Comparison of ENCODE assay signal across 19 cellular contexts in genomic region chr2:53509827-53510785, GRCh38.
DNase-seq lines count a peak whose midpoint lies in the region; ATAC-seq lines count a peak whose summit lies in the region.
"Had no signal": no experiment of that assay in that cellular context is flagged by ENCODE, and none has a peak within 500 bp of the region (broad histone marks: within the 10 kb centered on the region; RNA-seq: fewer than 3 reads in every experiment).

No MANE protein-coding gene starts in this region.

- DNase-seq in DMS 273 (lab: John Stamatoyannopoulos, UW; ENCODE audit: unreplicated experiment) (peak; percentile 31), DMS 273 treated with DMSO at 0.1 percent for 48 hours (lab: John Stamatoyannopoulos, UW) (no peak), NCI-H2227 (lab: John Stamatoyannopoulos, UW; ENCODE audit: unreplicated experiment) (peak; percentile 75), GDM1 (lab: John Stamatoyannopoulos, UW) (no peak)
- no peak for DNase-seq in stimulated activated effector memory CD8-positive, alpha-beta T cell treated with anti-CD3 and anti-CD28 coated beads, Interleukin-12 subunit alpha, Interleukin-12 subunit beta, amount 100 ng/mL, for 72 hours (ENCODE audit: low spot score in 2 of 2)
- no peak for DNase-seq in activated CD4-positive, alpha-beta T cell treated with anti-CD3 and anti-CD28 coated beads for 48 hours
- DNase-seq: activated CD4-positive, alpha-beta T cell treated with anti-CD3 and anti-CD28 coated beads for 36 hours; activated CD8-positive, alpha-beta memory T cell treated with anti-CD3 and anti-CD28 coated beads, Interleukin-2, amount 50 U/mL, for 4 hours; activated effector memory CD4-positive, alpha-beta T cell treated with anti-CD3 and anti-CD28 coated beads, Interleukin-2, amount 50 U/mL, for 16 hours; head of caudate nucleus; natural killer cell; NCI-H1092; small intestine; stimulated activated CD8-positive, alpha-beta memory T cell treated with anti-CD3 and anti-CD28 coated beads, Interleukin-4, amount 100 ng/mL, for 48 hours had no signal

- no peaks in the 10 kb centered on the region for H3K9me3 ChIP-seq in endocrine pancreas (ENCODE audit: control insufficient read depth, low read length)
- H3K9me3 ChIP-seq: suprapubic skin had no signal

- H3K4me3 ChIP-seq in endocrine pancreas (ENCODE audit: control insufficient read depth, insufficient read depth, low read length), result peak overlapping the region; percentile 17
- H3K4me3 ChIP-seq: cardiac muscle cell, suprapubic skin had no signal

- H3K9me3 Mint-ChIP-seq in stimulated activated effector memory CD8-positive, alpha-beta T cell treated with anti-CD3 and anti-CD28 coated beads, Interleukin-12 subunit alpha, Interleukin-12 subunit beta, amount 100 ng/mL, for 72 hours, result no peaks in the 10 kb centered on the region

- no peaks in the 10 kb centered on the region for H3K4me1 ChIP-seq in endocrine pancreas (ENCODE audit: control insufficient read depth, insufficient read depth, low read length)
- H3K4me1 ChIP-seq: suprapubic skin had no signal

- no peak overlapping the region for H3K9ac ChIP-seq in endocrine pancreas (ENCODE audit: control insufficient read depth, insufficient read depth, low read length)

- no peaks in the 10 kb centered on the region for H3K36me3 ChIP-seq in endocrine pancreas (ENCODE audit: control insufficient read depth, insufficient read depth, low read length)
- H3K36me3 ChIP-seq: cardiac muscle cell, suprapubic skin had no signal

- no peak overlapping the region for H3K4me3 Mint-ChIP-seq in stimulated activated effector memory CD8-positive, alpha-beta T cell treated with anti-CD3 and anti-CD28 coated beads, Interleukin-12 subunit alpha, Interleukin-12 subunit beta, amount 100 ng/mL, for 72 hours
- H3K4me3 Mint-ChIP-seq: activated CD4-positive, alpha-beta T cell treated with anti-CD3 and anti-CD28 coated beads for 36 hours; B cell; natural killer cell had no signal

- no peaks in the 10 kb centered on the region for H3K4me1 Mint-ChIP-seq in stimulated activated effector memory CD8-positive, alpha-beta T cell treated with anti-CD3 and anti-CD28 coated beads, Interleukin-12 subunit alpha, Interleukin-12 subunit beta, amount 100 ng/mL, for 72 hours
- H3K4me1 Mint-ChIP-seq: activated CD4-positive, alpha-beta T cell treated with anti-CD3 and anti-CD28 coated beads for 36 hours; B cell; natural killer cell had no signal

- no peaks in the 10 kb centered on the region for H3K27me3 ChIP-seq in endocrine pancreas (ENCODE audit: control insufficient read depth, insufficient read depth, low read length)
- H3K27me3 ChIP-seq: cardiac muscle cell, suprapubic skin had no signal

- H3K36me3 Mint-ChIP-seq in stimulated activated effector memory CD8-positive, alpha-beta T cell treated with anti-CD3 and anti-CD28 coated beads, Interleukin-12 subunit alpha, Interleukin-12 subunit beta, amount 100 ng/mL, for 72 hours, result no peaks in the 10 kb centered on the region
- H3K36me3 Mint-ChIP-seq: natural killer cell had no signal

- peak; percentile 25 for ATAC-seq in stimulated activated effector memory CD8-positive, alpha-beta T cell treated with anti-CD3 and anti-CD28 coated beads, Interleukin-12 subunit alpha, Interleukin-12 subunit beta, amount 100 ng/mL, for 72 hours
- no peak for ATAC-seq in esophagus mucosa
- ATAC-seq: activated CD4-positive, alpha-beta T cell treated with anti-CD3 and anti-CD28 coated beads for 36 hours; natural killer cell had no signal

- no peak overlapping the region for H3K27ac Mint-ChIP-seq in stimulated activated effector memory CD8-positive, alpha-beta T cell treated with anti-CD3 and anti-CD28 coated beads, Interleukin-12 subunit alpha, Interleukin-12 subunit beta, amount 100 ng/mL, for 72 hours
- H3K27ac Mint-ChIP-seq: activated CD4-positive, alpha-beta T cell treated with anti-CD3 and anti-CD28 coated beads for 36 hours; B cell; natural killer cell had no signal

Comparison
In these comparisons a context has a peak if more than half of its experiments do, and no peak if none do; other contexts are left out.
1. DNase-seq: peak in DMS 273 (single experiment) and NCI-H2227 (single experiment); none in DMS 273 treated with DMSO at 0.1 percent for 48 hours (single experiment), stimulated activated effector memory CD8-positive, alpha-beta T cell treated with anti-CD3 and anti-CD28 coated beads, Interleukin-12 subunit alpha, Interleukin-12 subunit beta, amount 100 ng/mL, for 72 hours (0 of 2), activated CD4-positive, alpha-beta T cell treated with anti-CD3 and anti-CD28 coated beads for 48 hours (single experiment) and GDM1 (single experiment).